ENCODE assay signal across 27 cellular contexts in genomic region chr2:42823744-42824453, GRCh38. TPM values are rescaled to one million over a fixed set of nuclear protein-coding genes. Genes with fewer than 3 reads are reported as not detected.
DNase-seq lines count a peak whose midpoint lies in the region; ATAC-seq, FAIRE-seq and TF ChIP-seq lines count a peak whose summit lies in the region.
"Had no signal": no experiment of that assay in that cellular context is flagged by ENCODE, and none has a peak within 500 bp of the region (broad histone marks: within the 10 kb centered on the region; RNA-seq: fewer than 3 reads in every experiment).

No MANE protein-coding gene starts in this region.

- DNase-seq in activated CD8-positive, alpha-beta memory T cell treated with anti-CD3 and anti-CD28 coated beads for 24 hours: peak; percentile 24
- no peak for DNase-seq in activated CD8-positive, alpha-beta memory T cell treated with anti-CD3 and anti-CD28 coated beads, Interleukin-2, amount 10 ng/mL, durations not matched to agents 7 days and 5 days
- peak; percentile 54 for DNase-seq in GM03348 (ENCODE audit: low spot score)
- DNase-seq in H1 (ENCODE audit: low read depth in 1 of 2, low spot score in 2 of 2): peak in 1 of 2 experiments; percentile 36
- peak; percentile 30 for DNase-seq in ureter (ENCODE audit: low spot score)
- no peak for DNase-seq in frontal cortex (ENCODE audit: low spot score in 2 of 2)
- DNase-seq in GOT3 (lab: John Stamatoyannopoulos, UW): no peak
- DNase-seq in NCI-H748 treated with DMSO at 0.1 percent for 48 hours (lab: John Stamatoyannopoulos, UW): no peak
- DNase-seq: ACHN; CD4-positive, alpha-beta T cell; COR-L47; DMS 273 treated with DMSO at 0.1 percent for 48 hours; DMS79 treated with DMSO at 0.1 percent for 48 hours; Kasumi-1; MG63; NCI-H1417; NCI-H187 treated with DMSO at 0.1 percent for 48 hours; NCI-H2107; NCI-H2227 treated with DMSO at 0.1 percent for 48 hours; NCI-H510A; NK-92 treated with Interleukin-12 subunit alpha and Interleukin-12 subunit beta, amount 100 ng/mL, for 24 hours; SIG-M5; SK-N-SH had no signal

- TF ChIP-seq RAD21 in H1 (IDR thresholded peaks at IDR 0.05 in 1 of 2, conservative IDR thresholded peaks at IDR 0.05 in 1 of 2; ENCODE audit: low read depth in 2 of 2, low read length in 2 of 2): no peak

- no peak overlapping the region for H2BK15ac ChIP-seq in H1 (ENCODE audit: low read length)

- no peak overlapping the region for H3K14ac ChIP-seq in H1 (ENCODE audit: insufficient read length)

- no peak for TF ChIP-seq CTCF in H1 (IDR thresholded peaks at IDR 0.05; ENCODE audit: control extremely low read depth in 1 of 3, insufficient read depth in 1 of 3, low read depth in 1 of 3, low read length in 3 of 3)

- ATAC-seq in activated CD8-positive, alpha-beta memory T cell treated with anti-CD3 and anti-CD28 coated beads, Interleukin-2, amount 10 ng/mL, durations not matched to agents 7 days and 5 days: no peak

- H3K9me3 Mint-ChIP-seq in activated CD8-positive, alpha-beta memory T cell treated with anti-CD3 and anti-CD28 coated beads, Interleukin-2, amount 10 ng/mL, durations not matched to agents 7 days and 5 days (ENCODE audit: low read depth): no peaks in the 10 kb centered on the region
- H3K9me3 Mint-ChIP-seq: CD4-positive, alpha-beta T cell had no signal

- no peak overlapping the region for H3K4me3 ChIP-seq in H1 (ENCODE audit: extremely low read depth in 1 of 4, insufficient read depth in 2 of 4, low read depth in 3 of 4, low read length in 4 of 4)
- H3K4me3 ChIP-seq: MG63 had no signal

- H2BK20ac ChIP-seq in H1 (ENCODE audit: low read length): no peak overlapping the region

- WGBS in H1 (ENCODE audit: extremely low coverage in 1 of 2, insufficient coverage in 1 of 2, insufficient read length in 1 of 2, insufficient replicate concordance in 2 of 2, low coverage in 1 of 2, low lambda C conversion rate in 2 of 2, missing lambda C conversion rate in 1 of 2), 2 experiments: 90% methylated on average over 11 of the region's 11 CpGs; no CpG with 5 or more reads in 1 of the 2 experiments

- no peak overlapping the region for H3K27ac Mint-ChIP-seq in activated CD8-positive, alpha-beta memory T cell treated with anti-CD3 and anti-CD28 coated beads, Interleukin-2, amount 10 ng/mL, durations not matched to agents 7 days and 5 days
- H3K27ac Mint-ChIP-seq: CD4-positive, alpha-beta T cell had no signal

- no peak overlapping the region for H3K56ac ChIP-seq in H1 (replicated peaks; ENCODE audit: insufficient read length, low read depth, low read length)

- H2BK120ac ChIP-seq in H1 (replicated peaks; ENCODE audit: low read depth, low read length): no peak overlapping the region

- H3K18ac ChIP-seq in H1 (ENCODE audit: extremely low read depth, low read length): no peak overlapping the region

- no peaks in the 10 kb centered on the region for H3K9me3 ChIP-seq in H1 (ENCODE audit: insufficient read depth in 2 of 2, low read depth in 1 of 2, low read length in 1 of 2)
- H3K9me3 ChIP-seq: SK-N-SH had no signal

- no peak overlapping the region for H3K27ac ChIP-seq in H1 (ENCODE audit: low read depth, low read length)
- H3K27ac ChIP-seq: 22Rv1, RWPE1 had no signal

- no peak overlapping the region for H3K4ac ChIP-seq in H1 (replicated peaks; ENCODE audit: insufficient read length, low read depth, low read length)

- no peaks in the 10 kb centered on the region for H4K20me1 ChIP-seq in H1 (replicated peaks in 1 of 2; ENCODE audit: control insufficient read depth in 1 of 2, insufficient read depth in 2 of 2, low read length in 2 of 2)

- no peaks in the 10 kb centered on the region; a peak in 2 of 7 replicates for H3K4me1 ChIP-seq in H1 (replicated peaks in 1 of 4; ENCODE audit: control insufficient read depth in 3 of 4, insufficient read depth in 4 of 4, low read length in 3 of 4)

- POLR2A ChIA-PET in H1 (lab: Charles Lee; ENCODE audit: partially characterized antibody): interaction anchor here (0.8 to 0.9 kb wide), 3 partner anchors 9 to 243 kb away, joined by 3 to 5 read pairs (median 3); no protein-coding TSS in a partner anchor

- FAIRE-seq in H1 (lab: Jason Lieb, UNC) (no peak), frontal cortex (lab: Jason Lieb, UNC) (no peak)
- FAIRE-seq: GM12891, H54 had no signal

- no peaks in the 10 kb centered on the region for H3K23me2 ChIP-seq in H1 (ENCODE audit: low read depth, low read length)

- H3K27me3 Mint-ChIP-seq in activated CD8-positive, alpha-beta memory T cell treated with anti-CD3 and anti-CD28 coated beads, Interleukin-2, amount 10 ng/mL, durations not matched to agents 7 days and 5 days: peaks cover 14% of the 10 kb centered on the region

- H2AFZ ChIP-seq in H1 (ENCODE audit: low read length): 0 out of 2 replicates have a peak overlapping the region, but pooled peaks have one; percentile 63

- H4K91ac ChIP-seq in H1 (replicated peaks; ENCODE audit: insufficient read length, low read length): no peak overlapping the region

- H2BK5ac ChIP-seq in H1 (ENCODE audit: low read depth, low read length): no peak overlapping the region

- no peak overlapping the region for H4K8ac ChIP-seq in H1 (ENCODE audit: extremely low read depth, insufficient read depth, low read length)

- peaks cover 0 to 9% (median 5%) of the 10 kb centered on the region in 4 experiments; a peak in 5 of 7 replicates for H3K27me3 ChIP-seq in H1 (replicated peaks in 1 of 4; ENCODE audit: control insufficient read depth in 3 of 4, extremely low read depth in 1 of 4, insufficient read depth in 3 of 4, low read length in 3 of 4)
- H3K27me3 ChIP-seq: MG63 had no signal

- H3K4me1 Mint-ChIP-seq in activated CD8-positive, alpha-beta memory T cell treated with anti-CD3 and anti-CD28 coated beads, Interleukin-2, amount 10 ng/mL, durations not matched to agents 7 days and 5 days: peaks cover 15% of the 10 kb centered on the region

- no peak for TF ChIP-seq EP300 in H1 (IDR thresholded peaks at IDR 0.05; ENCODE audit: borderline replicate concordance in 1 of 2, low read depth in 2 of 2, low read length in 2 of 2)

- no peak overlapping the region for H3K23ac ChIP-seq in H1 (ENCODE audit: insufficient read length)

- no peak for TF ChIP-seq POLR2A in H1 (IDR thresholded peaks at IDR 0.05; ENCODE audit: control extremely low read depth in 1 of 2, low read depth in 2 of 2, low read length in 2 of 2)

- no peak overlapping the region for H2AK5ac ChIP-seq in H1 (ENCODE audit: low read depth, low read length)

- no peak overlapping the region for H3K4me2 ChIP-seq in H1 (ENCODE audit: insufficient read depth in 1 of 2, low read depth in 2 of 2, low read length in 2 of 2)
- H3K4me2 ChIP-seq: SK-N-SH had no signal

- H3K36me3 ChIP-seq in H1 (ENCODE audit: control insufficient read depth in 2 of 4, insufficient read depth in 4 of 4, low read length in 3 of 4): no peaks in the 10 kb centered on the region
- H3K36me3 ChIP-seq: MG63 had no signal

- H3K36me3 Mint-ChIP-seq in activated CD8-positive, alpha-beta memory T cell treated with anti-CD3 and anti-CD28 coated beads, Interleukin-2, amount 10 ng/mL, durations not matched to agents 7 days and 5 days: no peaks in the 10 kb centered on the region

- H3K4me3 Mint-ChIP-seq in activated CD8-positive, alpha-beta memory T cell treated with anti-CD3 and anti-CD28 coated beads, Interleukin-2, amount 10 ng/mL, durations not matched to agents 7 days and 5 days: no peak overlapping the region
- H3K4me3 Mint-ChIP-seq: CD4-positive, alpha-beta T cell had no signal

- no peak overlapping the region for H4K5ac ChIP-seq in H1 (ENCODE audit: insufficient read length, low read depth, low read length)

- CTCF ChIA-PET in activated CD8-positive, alpha-beta memory T cell treated with anti-CD3 and anti-CD28 coated beads, Interleukin-2, amount 10 ng/mL, durations not matched to agents 7 days and 5 days (lab: Charles Lee): interaction anchor here (0.6 to 1.3 kb wide), 2 partner anchors 13 to 161 kb away, joined by 3 to 6 read pairs; no protein-coding TSS in a partner anchor
- CTCF ChIA-PET in H1 (lab: Charles Lee; ENCODE audit: partially characterized antibody): interaction anchor here (0.7 to 3.4 kb wide), 8 partner anchors 10 to 417 kb away, joined by 3 to 33 read pairs (median 3); no protein-coding TSS in a partner anchor

- no peak overlapping the region for H3K9ac ChIP-seq in H1 (replicated peaks in 1 of 4; ENCODE audit: extremely low read depth in 1 of 4, low read depth in 3 of 4, low read length in 3 of 4)
- H3K9ac ChIP-seq: SK-N-SH had no signal

- H3K79me2 ChIP-seq in H1 (ENCODE audit: control insufficient read depth in 1 of 2, insufficient read depth in 2 of 2, low read length in 2 of 2): no peaks in the 10 kb centered on the region

- H2BK12ac ChIP-seq in H1 (ENCODE audit: low read depth, low read length): no peak overlapping the region

- H3K79me1 ChIP-seq in H1 (ENCODE audit: low read depth, low read length): no peaks in the 10 kb centered on the region

TF ChIP-seq in H1, 55 proteins besides CTCF, POLR2A, EP300 and RAD21 (continues in another document):
- no peak for TF ChIP-seq CBX8 (IDR thresholded peaks at IDR 0.05; ENCODE audit: borderline replicate concordance, low read depth, low read length)

RNA-seq across cellular contexts. Expression of gene HAAO, which starts 31.5 kb away (rescaled TPM):
- under 1 TPM in 1 of 2 experiments, not detected in 1; 0.56 TPM for total RNA-seq in activated CD8-positive, alpha-beta memory T cell treated with anti-CD3 and anti-CD28 coated beads, Interleukin-2, amount 10 ng/mL, durations not matched to agents 7 days and 5 days
- 2.5 and 3.2 TPM in 2 replicates for total RNA-seq in H1 (2021; fragmentation: NEBNext Ultra II Directional; extraction: Animal tissue kit (Norgen Biotek cat#: 25700))
- 7.0 and 9.5 TPM in 2 replicates for polyA plus RNA-seq in H1 (2011; rRNA removed)
- polyA plus RNA-seq in H1 (2011; cell fraction: cytosol; rRNA removed): 5.4 TPM
- polyA plus RNA-seq in H1 (2011; cell fraction: nucleus; rRNA removed): 12.8 TPM
- 2.2 to 6.4 TPM (median 4.5 TPM) in 4 replicates for polyA plus RNA-seq in H1 (2012, experiment 1 of 2)
- 2.6 TPM for polyA plus RNA-seq in H1 (2012, experiment 2 of 2)
- 1.8 TPM for polyA plus RNA-seq in H1 (2013, experiment 1 of 2)
- polyA plus RNA-seq in H1 (2013, experiment 2 of 2): 1.7 TPM
- polyA minus RNA-seq in H1 (2011; rRNA and poly(A)+ RNA removed): 3.3 and 5.6 TPM in 2 replicates
- 1.4 TPM for polyA minus RNA-seq in H1 (2011; cell fraction: cytosol; rRNA and poly(A)+ RNA removed)
- polyA minus RNA-seq in H1 (2011; cell fraction: nucleus; rRNA and poly(A)+ RNA removed): 5.7 TPM
- total RNA-seq in ureter (14.1 TPM), frontal cortex (0.82 TPM)
- total RNA-seq: CD4-positive, alpha-beta T cell had no signal
- polyA plus RNA-seq: SK-N-SH had no signal

RNA-seq across cellular contexts. Expression of gene OXER1, which starts 60.0 kb away (rescaled TPM):
- under 1 TPM in 1 of 2 experiments, not detected in 1; 0.21 TPM for total RNA-seq in activated CD8-positive, alpha-beta memory T cell treated with anti-CD3 and anti-CD28 coated beads, Interleukin-2, amount 10 ng/mL, durations not matched to agents 7 days and 5 days
- 1.2 and 1.3 TPM in 2 replicates for total RNA-seq in H1 (2021; fragmentation: NEBNext Ultra II Directional; extraction: Animal tissue kit (Norgen Biotek cat#: 25700))
- 2.9 and 3.7 TPM in 2 replicates for polyA plus RNA-seq in H1 (2011; rRNA removed)
- polyA plus RNA-seq in H1 (2011; cell fraction: cytosol; rRNA removed): 1.8 TPM
- polyA plus RNA-seq in H1 (2011; cell fraction: nucleus; rRNA removed): 6.2 TPM
- 1.3 to 2.9 TPM (median 2.4 TPM) in 4 replicates for polyA plus RNA-seq in H1 (2012, experiment 1 of 2)
- polyA plus RNA-seq in H1 (2012, experiment 2 of 2): 0.71 TPM
- polyA plus RNA-seq in H1 (2013, experiment 1 of 2): 0.65 TPM
- 0.46 TPM for polyA plus RNA-seq in H1 (2013, experiment 2 of 2)
- polyA minus RNA-seq in H1 (2011; rRNA and poly(A)+ RNA removed): 1.0 and 1.8 TPM in 2 replicates
- 0.81 TPM for polyA minus RNA-seq in H1 (2011; cell fraction: cytosol; rRNA and poly(A)+ RNA removed)
- polyA minus RNA-seq in H1 (2011; cell fraction: nucleus; rRNA and poly(A)+ RNA removed): 2.7 TPM
- total RNA-seq in ureter (3.1 TPM), frontal cortex (not detected)
- total RNA-seq: CD4-positive, alpha-beta T cell had no signal
- polyA plus RNA-seq: SK-N-SH had no signal

Comparison
In these comparisons a context has a peak if more than half of its experiments do, and no peak if none do; other contexts are left out.
1. DNase-seq: peak in activated CD8-positive, alpha-beta memory T cell treated with anti-CD3 and anti-CD28 coated beads for 24 hours (single experiment), GM03348 (single experiment) and ureter (single experiment); none in activated CD8-positive, alpha-beta memory T cell treated with anti-CD3 and anti-CD28 coated beads, Interleukin-2, amount 10 ng/mL, durations not matched to agents 7 days and 5 days (single experiment), frontal cortex (0 of 2), GOT3 (single experiment) and NCI-H748 treated with DMSO at 0.1 percent for 48 hours (single experiment).